ENCODE assay signal across 19 cellular contexts in genomic region chr1:234769284-234769998, GRCh38.
DNase-seq lines count a peak whose midpoint lies in the region; ATAC-seq and TF ChIP-seq lines count a peak whose summit lies in the region.
"Had no signal": no experiment of that assay in that cellular context is flagged by ENCODE, and none has a peak within 500 bp of the region (broad histone marks: within the 10 kb centered on the region; RNA-seq: fewer than 3 reads in every experiment).

No MANE protein-coding gene starts in this region.

- no peaks in the 10 kb centered on the region for H3K27me3 ChIP-seq in OCI-LY1 (ENCODE audit: insufficient read depth, low read length)
- H3K27me3 ChIP-seq: dorsolateral prefrontal cortex, right lobe of liver, stomach had no signal

- H3K4me3 Mint-ChIP-seq in activated CD4-positive, alpha-beta T cell treated with anti-CD3 and anti-CD28 coated beads, Interleukin-2, amount 10 ng/mL, durations not matched to agents 24 days and 14 days, result peak overlapping the region; percentile 45
- H3K4me3 Mint-ChIP-seq in osteocyte (ENCODE audit: unreplicated experiment), result no peak overlapping the region
- H3K4me3 Mint-ChIP-seq: activated CD8-positive, alpha-beta memory T cell treated with anti-CD3 and anti-CD28 coated beads, Interleukin-2, amount 10 ng/mL, durations not matched to agents 7 days and 5 days; H9 had no signal

- peak overlapping the region; percentile 66 for H3K27ac ChIP-seq in OCI-LY1 (ENCODE audit: low read depth, low read length, poor library complexity, severe bottlenecking)
- H3K27ac ChIP-seq: right lobe of liver, stomach had no signal

- H3K9me3 ChIP-seq in OCI-LY1 (ENCODE audit: low read length), result peaks cover 3% of the 10 kb centered on the region; the same call in 1 of the 2 replicates
- H3K9me3 ChIP-seq: right lobe of liver, stomach had no signal

- H3K9ac ChIP-seq in OCI-LY1 (ENCODE audit: low read length), result peak overlapping the region; percentile 21; the same call in 1 of the 2 replicates

- no peaks in the 10 kb centered on the region; the same call in 1 of the 2 replicates for H3K36me3 ChIP-seq in OCI-LY1 (ENCODE audit: insufficient read depth, low read length)
- H3K36me3 ChIP-seq: right lobe of liver, stomach had no signal

- TF ChIP-seq CTCF in OCI-LY1 (IDR thresholded peaks at IDR 0.05; ENCODE audit: low read length), result no peak
- no peak for TF ChIP-seq CTCF in osteocyte (IDR thresholded peaks at IDR 0.05)

- H3K36me3 Mint-ChIP-seq in activated CD4-positive, alpha-beta T cell treated with anti-CD3 and anti-CD28 coated beads, Interleukin-2, amount 10 ng/mL, durations not matched to agents 24 days and 14 days (ENCODE audit: low read depth), result peaks cover 2% of the 10 kb centered on the region
- no peaks in the 10 kb centered on the region for H3K36me3 Mint-ChIP-seq in osteocyte (ENCODE audit: unreplicated experiment)

- H3F3A ChIP-seq in OCI-LY1 (ENCODE audit: insufficient read depth, low read length), result no peaks in the 10 kb centered on the region

- H3K27me3 Mint-ChIP-seq in activated CD4-positive, alpha-beta T cell treated with anti-CD3 and anti-CD28 coated beads, Interleukin-2, amount 10 ng/mL, durations not matched to agents 24 days and 14 days, result no peaks in the 10 kb centered on the region
- no peaks in the 10 kb centered on the region for H3K27me3 Mint-ChIP-seq in osteocyte (ENCODE audit: unreplicated experiment)
- H3K27me3 Mint-ChIP-seq: activated CD8-positive, alpha-beta memory T cell treated with anti-CD3 and anti-CD28 coated beads, Interleukin-2, amount 10 ng/mL, durations not matched to agents 7 days and 5 days; naive B cell had no signal

- H3K4me1 ChIP-seq in OCI-LY1 (ENCODE audit: insufficient read depth, low read length, severe bottlenecking), result peaks cover 54% of the 10 kb centered on the region

- no peak overlapping the region for H3K4me3 ChIP-seq in OCI-LY1 (ENCODE audit: low read depth, low read length, poor library complexity, severe bottlenecking)
- H3K4me3 ChIP-seq: right lobe of liver, stomach had no signal

- peaks cover under 1% of the 10 kb centered on the region for H3K9me3 Mint-ChIP-seq in activated CD4-positive, alpha-beta T cell treated with anti-CD3 and anti-CD28 coated beads, Interleukin-2, amount 10 ng/mL, durations not matched to agents 24 days and 14 days
- H3K9me3 Mint-ChIP-seq in osteocyte (ENCODE audit: unreplicated experiment), result no peaks in the 10 kb centered on the region
- H3K9me3 Mint-ChIP-seq: naive B cell had no signal

- no peak for ATAC-seq in activated CD4-positive, CD25-positive, alpha-beta regulatory T cell treated with anti-CD3 and anti-CD28 coated beads, Interleukin-2, amount 50 U/mL, for 24 hours
- ATAC-seq: activated CD8-positive, alpha-beta memory T cell treated with anti-CD3 and anti-CD28 coated beads, Interleukin-2, amount 10 ng/mL, durations not matched to agents 7 days and 5 days; left cardiac atrium; right lobe of liver had no signal

- H3K9me2 ChIP-seq in OCI-LY1 (ENCODE audit: low read depth, low read length), result no peaks in the 10 kb centered on the region

- no peak overlapping the region for H2AFZ ChIP-seq in OCI-LY1 (ENCODE audit: low read length)

- no peaks in the 10 kb centered on the region for H4K20me1 ChIP-seq in OCI-LY1 (ENCODE audit: insufficient read depth, low read length)

- intact Hi-C loops in activated CD4-positive, alpha-beta T cell treated with anti-CD3 and anti-CD28 coated beads, Interleukin-2, amount 10 ng/mL, durations not matched to agents 24 days and 14 days (cut with micrococcal nuclease), result loop anchor here (2.0 kb wide), 1 partner anchor 305 kb away; no protein-coding TSS in a partner anchor

- H3K79me2 ChIP-seq in OCI-LY1 (ENCODE audit: insufficient read depth, low read length), result no peaks in the 10 kb centered on the region

- H3K4me1 Mint-ChIP-seq in activated CD4-positive, alpha-beta T cell treated with anti-CD3 and anti-CD28 coated beads, Interleukin-2, amount 10 ng/mL, durations not matched to agents 24 days and 14 days, result peaks cover 74% of the 10 kb centered on the region
- peaks cover 36% of the 10 kb centered on the region for H3K4me1 Mint-ChIP-seq in osteocyte (ENCODE audit: unreplicated experiment)

- H3K27ac Mint-ChIP-seq in activated CD4-positive, alpha-beta T cell treated with anti-CD3 and anti-CD28 coated beads, Interleukin-2, amount 10 ng/mL, durations not matched to agents 24 days and 14 days, result peak overlapping the region; percentile 90
- peak overlapping the region; percentile 94 for H3K27ac Mint-ChIP-seq in osteocyte (ENCODE audit: unreplicated experiment)
- H3K27ac Mint-ChIP-seq: H9 had no signal

- DNase-seq in activated CD4-positive, alpha-beta T cell treated with anti-CD3 and anti-CD28 coated beads, Interleukin-2, amount 10 ng/mL, durations not matched to agents 24 days and 14 days, result no peak
- DNase-seq in activated CD4-positive, alpha-beta T cell treated with anti-CD3 and anti-CD28 coated beads for 48 hours, result no peak
- DNase-seq in cerebellar cortex (ENCODE audit: low spot score), result peak; percentile 68
- DNase-seq in osteocyte (ENCODE audit: extremely low spot score, unreplicated experiment), result no peak
- DNase-seq in HPDE6-E6E7 (ENCODE audit: extremely low spot score), result no peak
- DNase-seq in DMS79 treated with DMSO at 0.1 percent for 48 hours (lab: John Stamatoyannopoulos, UW), result no peak
- DNase-seq: H9, hypothalamus, Karpas-422, left cardiac atrium, naive B cell, NCI-H1694, NCI-H526 treated with DMSO at 0.1 percent for 48 hours, stomach had no signal

- H3K4me2 ChIP-seq in OCI-LY1 (ENCODE audit: low read length), result peak overlapping the region; percentile 27; the same call in 1 of the 2 replicates
